Comparison of ENCODE assay signal across 11 cellular contexts in genomic region chr15:63476229-63476632, GRCh38. TPM values are rescaled to one million over a fixed set of nuclear protein-coding genes. Genes with fewer than 3 reads are reported as not detected.
DNase-seq lines count a peak whose midpoint lies in the region; ATAC-seq and TF ChIP-seq lines count a peak whose summit lies in the region.
"Had no signal": no experiment of that assay in that cellular context is flagged by ENCODE, and none has a peak within 500 bp of the region (broad histone marks: within the 10 kb centered on the region; RNA-seq: fewer than 3 reads in every experiment).

No MANE protein-coding gene starts in this region.

- H3K9me3 Mint-ChIP-seq in activated CD4-positive, alpha-beta T cell treated with anti-CD3 and anti-CD28 coated beads, Interleukin-2, amount 10 ng/mL, durations not matched to agents 24 days and 14 days, result no peaks in the 10 kb centered on the region
- no peaks in the 10 kb centered on the region for H3K9me3 Mint-ChIP-seq in stimulated activated naive B cell treated with anti-CD40 and anti-IgM and Interleukin-4, amounts not matched to agents 10 μg/mL and 1 μg/mL and 100 μg/mL, for 72 hours

- WGBS in prostate gland, result 67% methylated on average over 2 of the region's 2 CpGs

- TF ChIP-seq CTCF in prostate gland (IDR thresholded peaks at IDR 0.05), result no peak

- H3K9me3 ChIP-seq in prostate gland, result no peaks in the 10 kb centered on the region
- H3K9me3 ChIP-seq: gastrocnemius medialis had no signal

- peak overlapping the region; percentile 51 for H3K27ac Mint-ChIP-seq in activated CD4-positive, alpha-beta T cell treated with anti-CD3 and anti-CD28 coated beads, Interleukin-2, amount 10 ng/mL, durations not matched to agents 24 days and 14 days
- H3K27ac Mint-ChIP-seq in stimulated activated naive B cell treated with anti-CD40 and anti-IgM and Interleukin-4, amounts not matched to agents 10 μg/mL and 1 μg/mL and 100 μg/mL, for 72 hours, result peak overlapping the region; percentile 83

- no peak overlapping the region for H3K4me3 Mint-ChIP-seq in activated CD4-positive, alpha-beta T cell treated with anti-CD3 and anti-CD28 coated beads, Interleukin-2, amount 10 ng/mL, durations not matched to agents 24 days and 14 days
- H3K4me3 Mint-ChIP-seq in stimulated activated naive B cell treated with anti-CD40 and anti-IgM and Interleukin-4, amounts not matched to agents 10 μg/mL and 1 μg/mL and 100 μg/mL, for 72 hours, result no peak overlapping the region

- no peaks in the 10 kb centered on the region for H3K27me3 ChIP-seq in prostate gland (replicated peaks; ENCODE audit: insufficient read depth)
- H3K27me3 ChIP-seq: gastrocnemius medialis had no signal

- no peaks in the 10 kb centered on the region for H3K36me3 ChIP-seq in prostate gland
- H3K36me3 ChIP-seq: gastrocnemius medialis had no signal

- intact Hi-C loops in activated CD4-positive, alpha-beta T cell treated with anti-CD3 and anti-CD28 coated beads, Interleukin-2, amount 10 ng/mL, durations not matched to agents 24 days and 14 days (cut with micrococcal nuclease), result loop anchor here (10.0 kb wide), 1 partner anchor 281 kb away; no protein-coding TSS in a partner anchor
- intact Hi-C loops in prostate gland (cut with DNase I), result no loop called here

- peaks cover 56% of the 10 kb centered on the region for H3K4me1 Mint-ChIP-seq in activated CD4-positive, alpha-beta T cell treated with anti-CD3 and anti-CD28 coated beads, Interleukin-2, amount 10 ng/mL, durations not matched to agents 24 days and 14 days
- peaks cover 57 to 89% of the 10 kb centered on the region in 2 donors for H3K4me1 Mint-ChIP-seq in stimulated activated naive B cell treated with anti-CD40 and anti-IgM and Interleukin-4, amounts not matched to agents 10 μg/mL and 1 μg/mL and 100 μg/mL, for 72 hours

- peak overlapping the region in 1 of 2 donors; percentile 95 for H3K27ac ChIP-seq in prostate gland
- H3K27ac ChIP-seq: gastrocnemius medialis had no signal

- no peaks in the 10 kb centered on the region for H3K36me3 Mint-ChIP-seq in activated CD4-positive, alpha-beta T cell treated with anti-CD3 and anti-CD28 coated beads, Interleukin-2, amount 10 ng/mL, durations not matched to agents 24 days and 14 days (ENCODE audit: low read depth)
- H3K36me3 Mint-ChIP-seq in stimulated activated naive B cell treated with anti-CD40 and anti-IgM and Interleukin-4, amounts not matched to agents 10 μg/mL and 1 μg/mL and 100 μg/mL, for 72 hours, result no peaks in the 10 kb centered on the region

- H3K4me1 ChIP-seq in prostate gland (replicated peaks), result peaks cover 13% of the 10 kb centered on the region

- TF ChIP-seq POLR2A in prostate gland (IDR thresholded peaks at IDR 0.05), result no peak

- ATAC-seq in stimulated activated naive B cell treated with anti-CD40 and anti-IgM and Interleukin-4, amounts not matched to agents 10 μg/mL and 1 μg/mL and 100 μg/mL, for 72 hours (replicated peaks), result no peak
- ATAC-seq: gastrocnemius medialis had no signal

- no peaks in the 10 kb centered on the region for H3K27me3 Mint-ChIP-seq in activated CD4-positive, alpha-beta T cell treated with anti-CD3 and anti-CD28 coated beads, Interleukin-2, amount 10 ng/mL, durations not matched to agents 24 days and 14 days
- no peaks in the 10 kb centered on the region for H3K27me3 Mint-ChIP-seq in stimulated activated naive B cell treated with anti-CD40 and anti-IgM and Interleukin-4, amounts not matched to agents 10 μg/mL and 1 μg/mL and 100 μg/mL, for 72 hours

- DNase-seq in activated CD4-positive, alpha-beta T cell treated with anti-CD3 and anti-CD28 coated beads, Interleukin-2, amount 10 ng/mL, durations not matched to agents 24 days and 14 days, result no peak
- DNase-seq in activated CD4-positive, alpha-beta T cell treated with anti-CD3 and anti-CD28 coated beads for 4 hours, result no peak
- DNase-seq in SW 1271 (lab: John Stamatoyannopoulos, UW) (peak; percentile 22 to 40), fibroblast of the conjunctiva (ENCODE audit: low read depth) (peak; percentile 89), prostate gland (ENCODE audit: low spot score) (no peak), epidermal melanocyte (ENCODE audit: insufficient read length, low spot score) (no peak), NCI-H2171 treated with DMSO at 0.1 percent for 48 hours (lab: John Stamatoyannopoulos, UW) (no peak)
- DNase-seq in stimulated activated naive B cell treated with anti-CD40 and anti-IgM and Interleukin-4, amounts not matched to agents 10 μg/mL and 1 μg/mL and 100 μg/mL, for 72 hours, result no peak
- DNase-seq: gastrocnemius medialis, NCI-H1417 had no signal

- H3K4me3 ChIP-seq in prostate gland, result no peak overlapping the region
- H3K4me3 ChIP-seq: gastrocnemius medialis, skin epidermis had no signal

RNA-seq across cellular contexts. Expression of gene USP3, which starts 28.2 kb away (rescaled TPM):
- total RNA-seq in activated CD4-positive, alpha-beta T cell treated with anti-CD3 and anti-CD28 coated beads, Interleukin-2, amount 10 ng/mL, durations not matched to agents 24 days and 14 days, result 46.7 and 49.2 TPM in 2 replicates
- total RNA-seq in prostate gland, result 10 to 100 TPM; 44.2 to 45.8 TPM

Comparison
In these comparisons a context has a peak if more than half of its experiments do, and no peak if none do; other contexts are left out.
1. DNase-seq: peak in SW 1271 (2 of 2) and fibroblast of the conjunctiva (single experiment); none in activated CD4-positive, alpha-beta T cell treated with anti-CD3 and anti-CD28 coated beads, Interleukin-2, amount 10 ng/mL, durations not matched to agents 24 days and 14 days (single experiment), activated CD4-positive, alpha-beta T cell treated with anti-CD3 and anti-CD28 coated beads for 4 hours (0 of 2), stimulated activated naive B cell treated with anti-CD40 and anti-IgM and Interleukin-4, amounts not matched to agents 10 μg/mL and 1 μg/mL and 100 μg/mL, for 72 hours (single experiment), prostate gland (single experiment), epidermal melanocyte (single experiment) and NCI-H2171 treated with DMSO at 0.1 percent for 48 hours (single experiment).